1 cellular context compared by ENCODE assay signal in the genomic region with DNA sequence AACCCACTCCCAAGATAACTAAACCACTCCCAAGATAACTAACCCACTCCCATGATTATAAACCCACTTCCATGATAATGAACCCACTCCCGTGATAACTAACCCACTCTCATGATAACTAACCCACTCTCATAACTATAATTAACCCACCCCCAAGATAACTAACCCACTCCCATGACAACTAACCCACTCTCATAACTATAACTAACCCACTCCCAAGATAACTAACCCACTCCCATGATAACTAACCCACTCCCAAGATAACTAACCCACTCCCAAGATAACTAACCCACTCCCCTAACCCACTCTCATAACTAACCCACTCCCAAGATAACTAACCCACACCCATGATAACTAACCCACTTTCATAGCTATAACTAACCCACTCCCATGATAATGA.
TF ChIP-seq lines count a peak whose summit lies in the region.

No MANE protein-coding gene starts in this region.

TF ChIP-seq in K562, 482 proteins besides CTCF, POLR2A, EP300 and RAD21:
- TF ChIP-seq BRCA1 (IDR thresholded peaks at IDR 0.05) (peak; percentile 79; the same call in 1 of the 2 replicates), BRCA1 (CRISPR knock-in tag; IDR thresholded peaks at IDR 0.05) (no peak), ZNF830 (CRISPR knock-in tag; IDR thresholded peaks at IDR 0.05) (no peak)
- TF ChIP-seq, protein P1, sequence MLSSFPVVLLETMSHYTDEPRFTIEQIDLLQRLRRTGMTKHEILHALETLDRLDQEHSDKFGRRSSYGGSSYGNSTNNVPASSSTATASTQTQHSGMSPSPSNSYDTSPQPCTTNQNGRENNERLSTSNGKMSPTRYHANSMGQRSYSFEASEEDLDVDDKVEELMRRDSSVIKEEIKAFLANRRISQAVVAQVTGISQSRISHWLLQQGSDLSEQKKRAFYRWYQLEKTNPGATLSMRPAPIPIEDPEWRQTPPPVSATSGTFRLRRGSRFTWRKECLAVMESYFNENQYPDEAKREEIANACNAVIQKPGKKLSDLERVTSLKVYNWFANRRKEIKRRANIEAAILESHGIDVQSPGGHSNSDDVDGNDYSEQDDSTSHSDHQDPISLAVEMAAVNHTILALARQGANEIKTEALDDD (IDR thresholded peaks at IDR 0.05) = peak; percentile 6
- TF ChIP-seq, protein P2, sequence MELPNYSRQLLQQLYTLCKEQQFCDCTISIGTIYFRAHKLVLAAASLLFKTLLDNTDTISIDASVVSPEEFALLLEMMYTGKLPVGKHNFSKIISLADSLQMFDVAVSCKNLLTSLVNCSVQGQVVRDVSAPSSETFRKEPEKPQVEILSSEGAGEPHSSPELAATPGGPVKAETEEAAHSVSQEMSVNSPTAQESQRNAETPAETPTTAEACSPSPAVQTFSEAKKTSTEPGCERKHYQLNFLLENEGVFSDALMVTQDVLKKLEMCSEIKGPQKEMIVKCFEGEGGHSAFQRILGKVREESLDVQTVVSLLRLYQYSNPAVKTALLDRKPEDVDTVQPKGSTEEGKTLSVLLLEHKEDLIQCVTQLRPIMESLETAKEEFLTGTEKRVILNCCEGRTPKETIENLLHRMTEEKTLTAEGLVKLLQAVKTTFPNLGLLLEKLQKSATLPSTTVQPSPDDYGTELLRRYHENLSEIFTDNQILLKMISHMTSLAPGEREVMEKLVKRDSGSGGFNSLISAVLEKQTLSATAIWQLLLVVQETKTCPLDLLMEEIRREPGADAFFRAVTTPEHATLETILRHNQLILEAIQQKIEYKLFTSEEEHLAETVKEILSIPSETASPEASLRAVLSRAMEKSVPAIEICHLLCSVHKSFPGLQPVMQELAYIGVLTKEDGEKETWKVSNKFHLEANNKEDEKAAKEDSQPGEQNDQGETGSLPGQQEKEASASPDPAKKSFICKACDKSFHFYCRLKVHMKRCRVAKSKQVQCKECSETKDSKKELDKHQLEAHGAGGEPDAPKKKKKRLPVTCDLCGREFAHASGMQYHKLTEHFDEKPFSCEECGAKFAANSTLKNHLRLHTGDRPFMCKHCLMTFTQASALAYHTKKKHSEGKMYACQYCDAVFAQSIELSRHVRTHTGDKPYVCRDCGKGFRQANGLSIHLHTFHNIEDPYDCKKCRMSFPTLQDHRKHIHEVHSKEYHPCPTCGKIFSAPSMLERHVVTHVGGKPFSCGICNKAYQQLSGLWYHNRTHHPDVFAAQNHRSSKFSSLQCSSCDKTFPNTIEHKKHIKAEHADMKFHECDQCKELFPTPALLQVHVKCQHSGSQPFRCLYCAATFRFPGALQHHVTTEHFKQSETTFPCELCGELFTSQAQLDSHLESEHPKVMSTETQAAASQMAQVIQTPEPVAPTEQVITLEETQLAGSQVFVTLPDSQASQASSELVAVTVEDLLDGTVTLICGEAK (IDR thresholded peaks at IDR 0.05) = no peak
- TF ChIP-seq, protein P2 (CRISPR knock-in tag; IDR thresholded peaks at IDR 0.05) = no peak
